15 cellular contexts compared by ENCODE assay signal in the genomic region with DNA sequence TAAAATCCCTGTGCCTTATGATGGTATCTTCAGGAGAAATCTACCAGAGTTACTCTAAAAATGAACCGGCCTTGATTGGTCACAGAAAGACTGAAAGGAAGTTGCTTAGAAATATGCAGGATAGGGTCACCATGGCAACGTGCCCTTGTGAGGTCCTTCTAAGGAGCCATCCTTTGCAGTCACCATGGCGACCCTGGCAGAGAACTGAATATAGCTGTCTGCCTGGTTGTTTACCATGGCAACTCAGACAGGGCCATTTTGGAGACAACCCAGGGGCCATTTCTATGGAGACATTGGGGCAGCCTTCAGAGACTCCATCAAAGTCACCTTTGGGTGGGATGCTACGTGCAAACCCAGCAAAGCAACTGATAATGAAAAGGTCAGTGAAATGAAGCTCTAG. TPM values are rescaled to one million over a fixed set of nuclear protein-coding genes. Genes with fewer than 3 reads are reported as not detected.
DNase-seq lines count a peak whose midpoint lies in the region; ATAC-seq and TF ChIP-seq lines count a peak whose summit lies in the region.
"Had no signal": no experiment of that assay in that cellular context is flagged by ENCODE, and none has a peak within 500 bp of the region (broad histone marks: within the 10 kb centered on the region; RNA-seq: fewer than 3 reads in every experiment).

No MANE protein-coding gene starts in this region.

- peak; percentile 41 for DNase-seq in H9
- peak; percentile 42 for DNase-seq in SK-N-DZ (ENCODE audit: low spot score)
- peak; percentile 10 for DNase-seq in fibroblast of mammary gland (ENCODE audit: low read depth)
- DNase-seq in neural crest cell (ENCODE audit: low read depth, low spot score), result peak; percentile 52
- DNase-seq in KG1 (lab: John Stamatoyannopoulos, UW), result no peak
- no peak for DNase-seq in epidermal melanocyte (ENCODE audit: insufficient read length, low spot score)
- no peak for DNase-seq in OCI-M2 (lab: John Stamatoyannopoulos, UW; ENCODE audit: unreplicated experiment)
- DNase-seq: activated CD4-positive, alpha-beta memory T cell treated with anti-CD3 and anti-CD28 coated beads for 36 hours; CD8-positive, alpha-beta memory T cell; left cardiac atrium; NCI-H2029; stomach had no signal

- no peak for TF ChIP-seq CTCF in H9 (conservative IDR thresholded peaks at IDR 0.05)
- no peak for TF ChIP-seq CTCF in fibroblast of mammary gland (conservative IDR thresholded peaks at IDR 0.05; ENCODE audit: control insufficient read depth, insufficient read depth, low read depth, low read length)
- no peak for TF ChIP-seq CTCF in neural crest cell (conservative IDR thresholded peaks at IDR 0.05)

- no peak overlapping the region for H2BK5ac ChIP-seq in H9 (ENCODE audit: insufficient read length, low read length)

- H3K4me3 ChIP-seq in fibroblast of mammary gland (ENCODE audit: control insufficient read depth, low read depth, low read length), result no peak overlapping the region
- H3K4me3 ChIP-seq: ovary, stomach had no signal

- no peaks in the 10 kb centered on the region for H4K20me1 ChIP-seq in H9 (ENCODE audit: control insufficient read depth, insufficient read depth, insufficient read length)

- WGBS in H9 (ENCODE audit: extremely low coverage, insufficient read length, low lambda C conversion rate), result no CpG with 5 or more reads among the region's 4 CpGs

- H4K5ac ChIP-seq in H9 (ENCODE audit: insufficient read length, low read depth, low read length), result no peak overlapping the region

- H3K23ac ChIP-seq in H9 (ENCODE audit: insufficient read length, low read depth, low read length), result no peak overlapping the region

- no peak overlapping the region for H4K91ac ChIP-seq in H9 (ENCODE audit: insufficient read length, low read depth, low read length)

- no peak for ATAC-seq in GM19395 (IDR thresholded peaks at IDR 0.05; ENCODE audit: unreplicated experiment)
- ATAC-seq: left cardiac atrium had no signal

- H3K14ac ChIP-seq in H9 (ENCODE audit: insufficient read depth, low read length), result no peak overlapping the region

- H3K27ac Mint-ChIP-seq in H9 (peak overlapping the region in 1 of 3 experiments; percentile 84; a peak in 1 of 7 replicates), neural crest cell (ENCODE audit: unreplicated experiment) (no peak overlapping the region)
- H3K27ac Mint-ChIP-seq: activated CD4-positive, alpha-beta memory T cell treated with anti-CD3 and anti-CD28 coated beads for 36 hours; activated naive CD4-positive, alpha-beta T cell treated with anti-CD3 and anti-CD28 coated beads, Interleukin-2, amount 50 U/mL, for 24 hours; CD8-positive, alpha-beta memory T cell had no signal

- no peaks in the 10 kb centered on the region for H3K79me1 ChIP-seq in H9 (ENCODE audit: insufficient read depth, low read depth, low read length, poor library complexity, severe bottlenecking)

- H3K23me2 ChIP-seq in H9 (ENCODE audit: insufficient read length, low read depth, low read length, poor library complexity, severe bottlenecking), result no peaks in the 10 kb centered on the region

- H3K9me3 Mint-ChIP-seq in H9, result no peaks in the 10 kb centered on the region
- H3K9me3 Mint-ChIP-seq in neural crest cell, result peaks cover 2% of the 10 kb centered on the region
- H3K9me3 Mint-ChIP-seq: activated CD4-positive, alpha-beta memory T cell treated with anti-CD3 and anti-CD28 coated beads for 36 hours; activated naive CD4-positive, alpha-beta T cell treated with anti-CD3 and anti-CD28 coated beads, Interleukin-2, amount 50 U/mL, for 24 hours; CD8-positive, alpha-beta memory T cell had no signal

- no peaks in the 10 kb centered on the region for H3K27me3 ChIP-seq in H9 (ENCODE audit: insufficient read depth, low read length)
- H3K27me3 ChIP-seq: ovary, stomach had no signal

- no peak overlapping the region for H4K8ac ChIP-seq in H9 (replicated peaks; ENCODE audit: insufficient read length, low read depth, low read length)

- H2BK20ac ChIP-seq in H9 (ENCODE audit: low read depth, low read length, poor library complexity, severe bottlenecking), result no peak overlapping the region

- no peak overlapping the region for H2AFZ ChIP-seq in H9 (ENCODE audit: low read length)

- no peak overlapping the region for H3K4me2 ChIP-seq in H9 (ENCODE audit: insufficient read depth, insufficient read length, low read length)

- H3K4me1 ChIP-seq in H9 (ENCODE audit: insufficient read depth, low read length), result no peaks in the 10 kb centered on the region
- H3K4me1 ChIP-seq: stomach had no signal

- no peaks in the 10 kb centered on the region for H3K9me3 ChIP-seq in H9 (ENCODE audit: control insufficient read depth, low read depth, low read length)
- H3K9me3 ChIP-seq: ovary, stomach had no signal

- H3K9ac ChIP-seq in H9 (ENCODE audit: extremely low read depth, insufficient read length, low read length), result no peak overlapping the region

- H3K4me1 Mint-ChIP-seq in H9 (peaks cover 0 to 2% of the 10 kb centered on the region in 2 experiments; a peak in 1 of 4 replicates), neural crest cell (peaks cover 7% of the 10 kb centered on the region)
- H3K4me1 Mint-ChIP-seq: activated naive CD4-positive, alpha-beta T cell treated with anti-CD3 and anti-CD28 coated beads, Interleukin-2, amount 50 U/mL, for 24 hours; CD8-positive, alpha-beta memory T cell had no signal

- no peaks in the 10 kb centered on the region for H3K79me2 ChIP-seq in H9 (ENCODE audit: insufficient read depth, low read length)

- no peak overlapping the region for H2BK120ac ChIP-seq in H9 (ENCODE audit: low read depth, low read length, poor library complexity, severe bottlenecking)

- no peak overlapping the region for H2BK12ac ChIP-seq in H9 (ENCODE audit: insufficient read length, low read depth, low read length)

- no peak overlapping the region for H2BK15ac ChIP-seq in H9 (ENCODE audit: low read depth, low read length)

- H3K36me3 Mint-ChIP-seq in H9 (ENCODE audit: insufficient read depth in 1 of 3, low read depth in 3 of 3), result no peaks in the 10 kb centered on the region
- H3K36me3 Mint-ChIP-seq in neural crest cell (ENCODE audit: low read depth), result peaks cover 5% of the 10 kb centered on the region
- H3K36me3 Mint-ChIP-seq: activated CD4-positive, alpha-beta memory T cell treated with anti-CD3 and anti-CD28 coated beads for 36 hours; activated naive CD4-positive, alpha-beta T cell treated with anti-CD3 and anti-CD28 coated beads, Interleukin-2, amount 50 U/mL, for 24 hours; CD8-positive, alpha-beta memory T cell had no signal

- no peak overlapping the region for H3K27ac ChIP-seq in H9 (ENCODE audit: insufficient read length, low read depth, low read length)
- H3K27ac ChIP-seq: ovary, stomach had no signal

- H3K27me3 Mint-ChIP-seq in H9 (ENCODE audit: low read depth) (no peaks in the 10 kb centered on the region), neural crest cell (ENCODE audit: low read depth) (no peaks in the 10 kb centered on the region)
- H3K27me3 Mint-ChIP-seq: activated CD4-positive, alpha-beta memory T cell treated with anti-CD3 and anti-CD28 coated beads for 36 hours had no signal

- H2AK5ac ChIP-seq in H9 (ENCODE audit: insufficient read length, low read length), result no peak overlapping the region

- no peak overlapping the region for H3K56ac ChIP-seq in H9 (ENCODE audit: insufficient read length, low read depth, low read length)

- H3K4me3 Mint-ChIP-seq in H9 (no peak overlapping the region), neural crest cell (no peak overlapping the region)
- H3K4me3 Mint-ChIP-seq: activated CD4-positive, alpha-beta memory T cell treated with anti-CD3 and anti-CD28 coated beads for 36 hours; activated naive CD4-positive, alpha-beta T cell treated with anti-CD3 and anti-CD28 coated beads, Interleukin-2, amount 50 U/mL, for 24 hours; CD8-positive, alpha-beta memory T cell had no signal

- no peak overlapping the region for H3K4ac ChIP-seq in H9 (ENCODE audit: low read depth, low read length)

- no peak overlapping the region for H3K18ac ChIP-seq in H9 (ENCODE audit: insufficient read length, low read depth, low read length)

- no peak overlapping the region for H3T11ph ChIP-seq in H9 (ENCODE audit: low read length)

RNA-seq across cellular contexts. Expression of gene SNX7, which starts 43.0 kb away (rescaled TPM):
- 23.8 and 24.7 TPM in 2 replicates for total RNA-seq in H9 (2021)
- polyA plus RNA-seq in SK-N-DZ (2014; cell fraction: cytosol; rRNA removed), result 13.8 and 14.6 TPM in 2 replicates
- polyA plus RNA-seq in SK-N-DZ (2014; cell fraction: nucleus; rRNA removed), result 6.1 and 7.2 TPM in 2 replicates
- 17.5 TPM in 2 replicates for total RNA-seq in neural crest cell

Comparison
In these comparisons a context has a peak if more than half of its experiments do, and no peak if none do; other contexts are left out.
1. DNase-seq: peak in H9 (single experiment), SK-N-DZ (single experiment), fibroblast of mammary gland (single experiment) and neural crest cell (single experiment); none in KG1 (single experiment), epidermal melanocyte (single experiment) and OCI-M2 (single experiment).